In genomic region chr7:30692882-30693281, GRCh38 we compare ENCODE assay signal across 29 cellular contexts. TPM values are rescaled to one million over a fixed set of nuclear protein-coding genes. Genes with fewer than 3 reads are reported as not detected.
"Had no signal": no experiment of that assay in that cellular context is flagged by ENCODE, and none has a peak within 500 bp of the region (broad histone marks: within the 10 kb centered on the region; RNA-seq: fewer than 3 reads in every experiment).

No MANE protein-coding gene starts in this region.

- H3K4me3 Mint-ChIP-seq: dendritic cell treated with granulocyte-macrophage colony-stimulating factor and Interleukin-4, amounts not matched to agents 40 ng/mL and 50 ng/mL, for 4 days; effector memory CD8-positive, alpha-beta T cell; endodermal cell; mesothelial cell of epicardium; naive B cell had no signal

- H3K36me3 Mint-ChIP-seq: mesothelial cell of epicardium, naive B cell had no signal

- DNase-seq: colonic mucosa; cortex of kidney; effector CD8-positive, alpha-beta T cell; effector memory CD8-positive, alpha-beta T cell; endodermal cell; erythroblast; esophagus squamous epithelium; foreskin fibroblast; foreskin melanocyte; gastrocnemius medialis; glutamatergic neuron; head of caudate nucleus; heart right ventricle; hippocampal formation; left cardiac atrium; left lung; left ventricle myocardium superior; lower lobe of right lung; mesenchymal stem cell; mucosa of descending colon; naive B cell had no signal

- ATAC-seq: effector memory CD8-positive, alpha-beta T cell; esophagus mucosa; gastrocnemius medialis; heart right ventricle; left cardiac atrium; left lung; left ventricle myocardium superior; lower lobe of right lung; mucosa of descending colon had no signal

- H3K9me3 Mint-ChIP-seq: dendritic cell treated with granulocyte-macrophage colony-stimulating factor and Interleukin-4, amounts not matched to agents 40 ng/mL and 50 ng/mL, for 4 days; effector memory CD8-positive, alpha-beta T cell; endodermal cell; mesothelial cell of epicardium; naive B cell had no signal

- H3K4me1 Mint-ChIP-seq: mesothelial cell of epicardium had no signal

- H3K27ac Mint-ChIP-seq: dendritic cell treated with granulocyte-macrophage colony-stimulating factor and Interleukin-4, amounts not matched to agents 40 ng/mL and 50 ng/mL, for 4 days; effector memory CD8-positive, alpha-beta T cell; endodermal cell; mesothelial cell of epicardium had no signal

RNA-seq across cellular contexts. Expression of gene CRHR2, which starts 10.6 kb away (rescaled TPM):
- total RNA-seq: dermis microvascular lymphatic vessel endothelial cell, endodermal cell, esophagus mucosa, glomerular endothelial cell, kidney epithelial cell, lower lobe of right lung, lung microvascular endothelial cell, mesothelial cell of epicardium, mucosa of descending colon, myocyte had no signal

RNA-seq across cellular contexts. Expression of gene INMT, which starts 59.1 kb away (rescaled TPM):
- total RNA-seq: kidney epithelial cell had no signal
